30 cellular contexts compared by ENCODE assay signal in genomic region chr11:34461215-34461614, GRCh38. TPM values are rescaled to one million over a fixed set of nuclear protein-coding genes. Genes with fewer than 3 reads are reported as not detected.
DNase-seq lines count a peak whose midpoint lies in the region; ATAC-seq, FAIRE-seq and TF ChIP-seq lines count a peak whose summit lies in the region.
"Had no signal": no experiment of that assay in that cellular context is flagged by ENCODE, and none has a peak within 500 bp of the region (broad histone marks: within the 10 kb centered on the region; RNA-seq: fewer than 3 reads in every experiment).

No MANE protein-coding gene starts in this region.

- H3K9me3 ChIP-seq in HepG2 (ENCODE audit: low read length) (no peaks in the 10 kb centered on the region; the same call in 1 of the 2 replicates), neuronal stem cell (replicated peaks in 1 of 2; ENCODE audit: control insufficient read depth in 2 of 2, insufficient read depth in 1 of 2, low read depth in 1 of 2, low read length in 2 of 2) (peaks cover 0 to 5% of the 10 kb centered on the region in 2 donors)
- H3K9me3 ChIP-seq: BE2C had no signal

- no peak overlapping the region for H4K8ac ChIP-seq in neuronal stem cell (ENCODE audit: low read depth, low read length)

- no peak overlapping the region for H2BK15ac ChIP-seq in neuronal stem cell (ENCODE audit: low read length)

- H2BK12ac ChIP-seq in neuronal stem cell (ENCODE audit: low read length) = no peak overlapping the region

- DNase-seq in left lobe of liver (ENCODE audit: low spot score) = no peak
- DNase-seq in HepG2 (ENCODE audit: low spot score) = no peak
- no peak for DNase-seq in neuronal stem cell (ENCODE audit: low spot score)
- no peak for DNase-seq in NCI-H187 (lab: John Stamatoyannopoulos, UW)
- DNase-seq in NCI-H510A treated with DMSO at 0.1 percent for 48 hours (lab: John Stamatoyannopoulos, UW) = no peak
- DNase-seq: 8988T; ACHN; BE2C; C1 segment of cervical spinal cord; CD4-positive, alpha-beta memory T cell; CD4-positive, CD25-positive, alpha-beta regulatory T cell; CD8-positive, alpha-beta memory T cell; COR-L47; DMS 273 treated with DMSO at 0.1 percent for 48 hours; DMS153; DMS53; DMS79; DND-41; EL; GDM1 had no signal

- no peak overlapping the region for H3K4me2 ChIP-seq in HepG2 (ENCODE audit: low read depth, low read length)
- H3K4me2 ChIP-seq in neuronal stem cell (ENCODE audit: insufficient read depth, low read length, poor library complexity, severe bottlenecking) = no peak overlapping the region
- H3K4me2 ChIP-seq: BLaER1 had no signal

- no TSS peak for BruUV-seq in HepG2 (replicated peaks; lab: Mats Ljungman, UMichigan)

- no peak overlapping the region for H3K4ac ChIP-seq in neuronal stem cell (ENCODE audit: low read length)

- H3K4me3 ChIP-seq in HepG2 (replicated peaks in 1 of 3; ENCODE audit: insufficient read depth in 1 of 3, low read depth in 2 of 3, low read length in 3 of 3) = no peak overlapping the region
- no peak overlapping the region for H3K4me3 ChIP-seq in neuronal stem cell (ENCODE audit: low read length in 2 of 2)
- H3K4me3 ChIP-seq: BLaER1, GM12878 had no signal

- H3K9ac ChIP-seq in HepG2 (ENCODE audit: insufficient read depth, low read depth, low read length) (no peak overlapping the region), neuronal stem cell (ENCODE audit: low read depth, low read length, poor library complexity) (peak overlapping the region; percentile 75)
- H3K9ac ChIP-seq: BLaER1 had no signal

- CTCF ChIA-PET in HepG2 (lab: Yijun Ruan, JAX; ENCODE audit: low intra/inter-chr PET ratio, low total read pairs) = no interaction called here

- no peak for TF ChIP-seq POLR2A in HepG2 (IDR thresholded peaks at IDR 0.05; ENCODE audit: insufficient read depth in 1 of 2, low read depth in 2 of 2, low read length in 2 of 2)

- no peaks in the 10 kb centered on the region for H4K20me1 ChIP-seq in HepG2 (ENCODE audit: insufficient read depth, low read length)
- H4K20me1 ChIP-seq: BLaER1 had no signal

- in situ Hi-C loops in HepG2 (cut with HindIII; ENCODE audit: extremely low pct_ligation_motif_present, low pct_unique_long_range_greater_than_20kb) = no loop called here

- H2BK120ac ChIP-seq in neuronal stem cell (ENCODE audit: low read depth, low read length) = no peak overlapping the region

- H3K36me3 ChIP-seq in HepG2 (replicated peaks in 1 of 2; ENCODE audit: control insufficient read depth in 1 of 2, insufficient read depth in 2 of 2, low read length in 2 of 2) (peaks cover 13 to 69% of the 10 kb centered on the region in 2 experiments), neuronal stem cell (replicated peaks in 1 of 2; ENCODE audit: control insufficient read depth in 2 of 2, insufficient read depth in 2 of 2, low read length in 2 of 2) (peaks cover 0 to 13% of the 10 kb centered on the region in 2 donors)
- H3K36me3 ChIP-seq: BE2C had no signal

- no peak overlapping the region for H4K91ac ChIP-seq in neuronal stem cell (ENCODE audit: low read depth, low read length, poor library complexity)

- peak overlapping the region; percentile 16 for H3K18ac ChIP-seq in neuronal stem cell (ENCODE audit: low read length)

- no peak overlapping the region for H2AK5ac ChIP-seq in neuronal stem cell (ENCODE audit: low read depth, low read length)

- no peak for TF ChIP-seq EP300 in HepG2 (IDR thresholded peaks at IDR 0.05; ENCODE audit: low read depth in 2 of 2, low read length in 2 of 2)
- no peak for TF ChIP-seq EP300 in HepG2 (CRISPR knock-in tag; IDR thresholded peaks at IDR 0.05; ENCODE audit: borderline replicate concordance)

- POLR2A ChIA-PET in HepG2 (lab: Yijun Ruan, JAX) = no interaction called here

- peak overlapping the region; percentile 90 for H3K23ac ChIP-seq in neuronal stem cell (ENCODE audit: low read depth, low read length, poor library complexity)

- WGBS in HepG2 (ENCODE audit: low lambda C conversion rate) = 97% methylated on average over 14 of the region's 14 CpGs
- no CpG with 5 or more reads among the region's 14 CpGs for WGBS in neuronal stem cell (ENCODE audit: extremely low coverage in 2 of 2, insufficient read length in 2 of 2, insufficient replicate concordance in 1 of 2), 2 donors

- no peak overlapping the region for H2BK5ac ChIP-seq in neuronal stem cell (ENCODE audit: low read length)

- no peak for TF ChIP-seq CTCF in HepG2 (CRISPR knock-in tag; IDR thresholded peaks at IDR 0.05)

- FAIRE-seq in HepG2 (lab: Jason Lieb, UNC) = no peak
- FAIRE-seq: A204.1, GM12878, GM12892, GM18507 had no signal

- H2AFZ ChIP-seq in HepG2 (ENCODE audit: low read length) (no peak overlapping the region), neuronal stem cell (ENCODE audit: low read length) (no peak overlapping the region)

- H3K27ac ChIP-seq in HepG2 (ENCODE audit: extremely low read length, insufficient read depth, low read length) = peak overlapping the region; percentile 68
- H3K27ac ChIP-seq in neuronal stem cell (replicated peaks; ENCODE audit: low read length) = no peak overlapping the region
- H3K27ac ChIP-seq: BLaER1 had no signal

- intact Hi-C loops in HepG2 (cut with micrococcal nuclease; ENCODE audit: unreplicated experiment) = loop anchor here (5.0 to 10.0 kb wide), 2 partner anchors 286 to 464 kb away; no protein-coding TSS in a partner anchor

- H3K4me1 ChIP-seq in HepG2 (ENCODE audit: insufficient read depth, low read length) (peaks cover 78% of the 10 kb centered on the region), neuronal stem cell (ENCODE audit: control insufficient read depth in 2 of 2, insufficient read depth in 1 of 2, low read depth in 1 of 2, low read length in 2 of 2) (peaks cover 0 to 2% of the 10 kb centered on the region in 2 donors)
- H3K4me1 ChIP-seq: BE2C had no signal

- ATAC-seq in left lobe of liver (peak; percentile 8), HepG2 (no peak)
- ATAC-seq: GM12878 had no signal

- no peak overlapping the region for H3K14ac ChIP-seq in neuronal stem cell (ENCODE audit: low read length)

- no peaks in the 10 kb centered on the region for H3K27me3 ChIP-seq in HepG2 (ENCODE audit: control insufficient read depth in 1 of 2, insufficient read depth in 2 of 2, low read length in 2 of 2)
- H3K27me3 ChIP-seq in neuronal stem cell (ENCODE audit: control insufficient read depth in 3 of 3, insufficient read depth in 3 of 3, low read depth in 1 of 3, low read length in 3 of 3) = peaks cover 0 to 3% (median 0%) of the 10 kb centered on the region in 3 experiments
- H3K27me3 ChIP-seq: BE2C, BLaER1 had no signal

- H3K79me2 ChIP-seq in HepG2 (ENCODE audit: insufficient read depth, low read length) = peaks cover 3% of the 10 kb centered on the region

- no peak for TF ChIP-seq RAD21 in HepG2 (CRISPR knock-in tag; IDR thresholded peaks at IDR 0.05)

- no peaks in the 10 kb centered on the region for H3K79me1 ChIP-seq in neuronal stem cell (ENCODE audit: low read depth, low read length)

RNA-seq across cellular contexts. Expression of gene CAT, which starts 22.5 kb away (rescaled TPM):
- 363 TPM for total RNA-seq in left lobe of liver
- total RNA-seq in HepG2 (2016; rRNA removed; fragmentation: Illumina TruSeq; extraction: Trizol) = 136 and 180 TPM in 2 replicates
- 9.7 and 10.8 TPM in 2 replicates for total RNA-seq in HepG2 (2016; cell fraction: cytosol; rRNA removed; fragmentation: Illumina TruSeq; extraction: Trizol; ENCODE audit: low read depth)
- total RNA-seq in HepG2 (2016; cell fraction: insoluble cytoplasmic fraction; rRNA removed; fragmentation: Illumina TruSeq; extraction: Trizol) = 129 and 184 TPM in 2 replicates
- total RNA-seq in HepG2 (2016; cell fraction: membrane; rRNA removed; fragmentation: Illumina TruSeq; extraction: Trizol) = 22.3 and 26.9 TPM in 2 replicates
- 83.1 and 95.5 TPM in 2 replicates for total RNA-seq in HepG2 (2016; cell fraction: nucleus; rRNA removed; fragmentation: Illumina TruSeq; extraction: Trizol)
- polyA plus RNA-seq in HepG2 (2011; rRNA removed) = 73.9 and 107 TPM in 2 replicates
- 70.1 and 74.0 TPM in 2 replicates for polyA plus RNA-seq in HepG2 (2011; cell fraction: cytosol; rRNA removed)
- 59.3 and 67.4 TPM in 2 replicates for polyA plus RNA-seq in HepG2 (2011; cell fraction: nucleus; rRNA removed)
- 33.8 and 46.3 TPM in 2 replicates for polyA plus RNA-seq in HepG2 (2012)
- polyA plus RNA-seq in HepG2 (2016; cell fraction: cytosol; fragmentation: Illumina TruSeq; extraction: Trizol; ENCODE audit: low read depth) = 5.5 and 6.6 TPM in 2 replicates
- 172 and 182 TPM in 2 replicates for polyA plus RNA-seq in HepG2 (2016; cell fraction: insoluble cytoplasmic fraction; fragmentation: Illumina TruSeq; extraction: Trizol; ENCODE audit: low read depth)
- 13.9 and 15.2 TPM in 2 replicates for polyA plus RNA-seq in HepG2 (2016; cell fraction: membrane; fragmentation: Illumina TruSeq; extraction: Trizol; ENCODE audit: low read depth)
- 118 and 119 TPM in 2 replicates for polyA plus RNA-seq in HepG2 (2016; cell fraction: nucleus; fragmentation: Illumina TruSeq; extraction: Trizol; ENCODE audit: insufficient read depth, low read depth)
- polyA minus RNA-seq in HepG2 (2011; rRNA and poly(A)+ RNA removed; ENCODE audit: low replicate concordance) = 63.3 and 108 TPM in 2 replicates
- polyA minus RNA-seq in HepG2 (2011; cell fraction: cytosol; rRNA and poly(A)+ RNA removed) = 36.8 and 38.2 TPM in 2 replicates
- 68.1 and 83.4 TPM in 2 replicates for polyA minus RNA-seq in HepG2 (2011; cell fraction: nucleus; rRNA and poly(A)+ RNA removed)
- polyA plus RNA-seq in neuronal stem cell (2013, experiment 1 of 2) = 15.7 TPM
- polyA plus RNA-seq in neuronal stem cell (2013, experiment 2 of 2) = 15.9 TPM

RNA-seq across cellular contexts. Expression of gene ELF5, which starts 52.4 kb away (rescaled TPM):
- 0.10 TPM for total RNA-seq in left lobe of liver
- total RNA-seq in HepG2 (2016; rRNA removed; fragmentation: Illumina TruSeq; extraction: Trizol) = 2.6 and 2.9 TPM in 2 replicates
- total RNA-seq in HepG2 (2016; cell fraction: cytosol; rRNA removed; fragmentation: Illumina TruSeq; extraction: Trizol; ENCODE audit: low read depth) = 0.40 and 0.53 TPM in 2 replicates
- total RNA-seq in HepG2 (2016; cell fraction: insoluble cytoplasmic fraction; rRNA removed; fragmentation: Illumina TruSeq; extraction: Trizol) = 2.3 and 3.0 TPM in 2 replicates
- 1.2 and 1.6 TPM in 2 replicates for total RNA-seq in HepG2 (2016; cell fraction: membrane; rRNA removed; fragmentation: Illumina TruSeq; extraction: Trizol)
- total RNA-seq in HepG2 (2016; cell fraction: nucleus; rRNA removed; fragmentation: Illumina TruSeq; extraction: Trizol) = 2.3 and 2.4 TPM in 2 replicates
- polyA plus RNA-seq in HepG2 (2011; rRNA removed) = 0.21 and 0.51 TPM in 2 replicates
- polyA plus RNA-seq in HepG2 (2011; cell fraction: cytosol; rRNA removed) = 0.21 and 0.23 TPM in 2 replicates
- polyA plus RNA-seq in HepG2 (2011; cell fraction: nucleus; rRNA removed) = 0.51 and 0.78 TPM in 2 replicates
- 0.32 and 0.52 TPM in 2 replicates for polyA plus RNA-seq in HepG2 (2012)
- polyA plus RNA-seq in HepG2 (2016; cell fraction: cytosol; fragmentation: Illumina TruSeq; extraction: Trizol; ENCODE audit: low read depth) = 0.17 and 0.27 TPM in 2 replicates
- 1.9 and 2.4 TPM in 2 replicates for polyA plus RNA-seq in HepG2 (2016; cell fraction: insoluble cytoplasmic fraction; fragmentation: Illumina TruSeq; extraction: Trizol; ENCODE audit: low read depth)
- 0.45 and 0.62 TPM in 2 replicates for polyA plus RNA-seq in HepG2 (2016; cell fraction: membrane; fragmentation: Illumina TruSeq; extraction: Trizol; ENCODE audit: low read depth)
- 1.5 and 2.4 TPM in 2 replicates for polyA plus RNA-seq in HepG2 (2016; cell fraction: nucleus; fragmentation: Illumina TruSeq; extraction: Trizol; ENCODE audit: insufficient read depth, low read depth)
- 1.1 TPM in 1 of 2 replicates, not detected in the other for polyA minus RNA-seq in HepG2 (2011; rRNA and poly(A)+ RNA removed; ENCODE audit: low replicate concordance)
- polyA minus RNA-seq in HepG2 (2011; cell fraction: cytosol; rRNA and poly(A)+ RNA removed) = 0.35 and 0.49 TPM in 2 replicates
- 0.50 and 0.77 TPM in 2 replicates for polyA minus RNA-seq in HepG2 (2011; cell fraction: nucleus; rRNA and poly(A)+ RNA removed)
- 0.04 TPM for polyA plus RNA-seq in neuronal stem cell (2013, experiment 1 of 2)
- polyA plus RNA-seq in neuronal stem cell (2013, experiment 2 of 2) = not detected
- total RNA-seq: A673; CD4-positive, alpha-beta memory T cell; CD4-positive, CD25-positive, alpha-beta regulatory T cell; CD8-positive, alpha-beta memory T cell; Daoy; G401; GM12878 had no signal
- polyA plus RNA-seq: AG04450; CD14-positive monocyte; CD4-positive, alpha-beta memory T cell; CD4-positive, CD25-positive, alpha-beta regulatory T cell; CD8-positive, alpha-beta memory T cell; GM12878 had no signal
